16 cellular contexts compared by ENCODE assay signal in genomic region chr2:9665903-9666302, GRCh38. TPM values are rescaled to one million over a fixed set of nuclear protein-coding genes. Genes with fewer than 3 reads are reported as not detected.
DNase-seq lines count a peak whose midpoint lies in the region; ATAC-seq, FAIRE-seq and TF ChIP-seq lines count a peak whose summit lies in the region.
"Had no signal": no experiment of that assay in that cellular context is flagged by ENCODE, and none has a peak within 500 bp of the region (broad histone marks: within the 10 kb centered on the region; RNA-seq: fewer than 3 reads in every experiment).

No MANE protein-coding gene starts in this region.

- no peaks in the 10 kb centered on the region for H3K36me3 Mint-ChIP-seq in astrocyte (ENCODE audit: low read depth, unreplicated experiment)
- no peaks in the 10 kb centered on the region for H3K36me3 Mint-ChIP-seq in naive thymus-derived CD8-positive, alpha-beta T cell
- H3K36me3 Mint-ChIP-seq: T-cell had no signal

- peak overlapping the region; percentile 70 for H3K27ac ChIP-seq in astrocyte (ENCODE audit: low read depth, low read length)
- H3K27ac ChIP-seq: adrenal gland, Peyer's patch had no signal

- FAIRE-seq in astrocyte (lab: Jason Lieb, UNC): peak; percentile 69

- H2AFZ ChIP-seq in astrocyte (ENCODE audit: low read depth, low read length): peak overlapping the region; percentile 12

- no peak for TF ChIP-seq CTCF in astrocyte (IDR thresholded peaks at IDR 0.05; ENCODE audit: insufficient read depth, low read depth, low read length)

- peaks cover 18% of the 10 kb centered on the region for H3K4me1 ChIP-seq in astrocyte (ENCODE audit: insufficient read depth, low read length)
- H3K4me1 ChIP-seq: adrenal gland, Peyer's patch had no signal

- H3K9me3 Mint-ChIP-seq in astrocyte (ENCODE audit: unreplicated experiment): peaks cover 4% of the 10 kb centered on the region
- H3K9me3 Mint-ChIP-seq in naive thymus-derived CD8-positive, alpha-beta T cell: no peaks in the 10 kb centered on the region
- H3K9me3 Mint-ChIP-seq: activated T-cell treated with anti-CD3 and anti-CD28 coated beads, Interleukin-2, amount 50 U/mL, for 24 hours; T-cell had no signal

- POLR2A ChIA-PET in naive thymus-derived CD8-positive, alpha-beta T cell (lab: Charles Lee): no interaction called here

- no peak overlapping the region for H3K4me3 ChIP-seq in astrocyte (ENCODE audit: insufficient read depth, low read depth, low read length)
- H3K4me3 ChIP-seq: adrenal gland, Peyer's patch had no signal

- no peak overlapping the region for H3K27ac Mint-ChIP-seq in astrocyte (ENCODE audit: unreplicated experiment)
- H3K27ac Mint-ChIP-seq in naive thymus-derived CD8-positive, alpha-beta T cell: peak overlapping the region in 1 of 10 donors; percentile 42
- H3K27ac Mint-ChIP-seq: activated T-cell treated with anti-CD3 and anti-CD28 coated beads, Interleukin-2, amount 50 U/mL, for 24 hours had no signal

- H3K36me3 ChIP-seq in astrocyte (ENCODE audit: insufficient read depth, low read length): no peaks in the 10 kb centered on the region
- H3K36me3 ChIP-seq: adrenal gland, Peyer's patch had no signal

- no peaks in the 10 kb centered on the region for H3K9me3 ChIP-seq in astrocyte (ENCODE audit: insufficient read depth, low read depth, low read length)
- H3K9me3 ChIP-seq: adrenal gland, Peyer's patch had no signal

- no peak for ATAC-seq in naive thymus-derived CD8-positive, alpha-beta T cell
- no peak for ATAC-seq in GM21390 (IDR thresholded peaks at IDR 0.05; ENCODE audit: unreplicated experiment)
- ATAC-seq: T-cell had no signal

- peaks cover under 1% of the 10 kb centered on the region for H3K4me1 Mint-ChIP-seq in astrocyte (ENCODE audit: low read depth, unreplicated experiment)
- peaks cover 0 to 7% (median under 1%) of the 10 kb centered on the region in 4 donors for H3K4me1 Mint-ChIP-seq in naive thymus-derived CD8-positive, alpha-beta T cell

- peak overlapping the region; percentile 24 for H3K9ac ChIP-seq in astrocyte (ENCODE audit: low read length)

- H4K20me1 ChIP-seq in astrocyte (ENCODE audit: insufficient read depth, low read length): no peaks in the 10 kb centered on the region

- H3K27me3 ChIP-seq in astrocyte (ENCODE audit: insufficient read depth, low read length): no peaks in the 10 kb centered on the region
- H3K27me3 ChIP-seq: adrenal gland, Peyer's patch had no signal

- H3K4me3 Mint-ChIP-seq in astrocyte (ENCODE audit: unreplicated experiment): no peak overlapping the region
- no peak overlapping the region for H3K4me3 Mint-ChIP-seq in naive thymus-derived CD8-positive, alpha-beta T cell
- H3K4me3 Mint-ChIP-seq: activated T-cell treated with anti-CD3 and anti-CD28 coated beads, Interleukin-2, amount 50 U/mL, for 24 hours; T-cell had no signal

- peak overlapping the region; percentile 67 for H3K4me2 ChIP-seq in astrocyte (ENCODE audit: low read length)

- H3K27me3 Mint-ChIP-seq in astrocyte (ENCODE audit: low read depth, unreplicated experiment): peaks cover 13% of the 10 kb centered on the region
- H3K27me3 Mint-ChIP-seq in naive thymus-derived CD8-positive, alpha-beta T cell: no peaks in the 10 kb centered on the region
- H3K27me3 Mint-ChIP-seq: activated T-cell treated with anti-CD3 and anti-CD28 coated beads, Interleukin-2, amount 50 U/mL, for 24 hours; T-cell had no signal

- H3K79me2 ChIP-seq in astrocyte (ENCODE audit: insufficient read depth, low read length): no peaks in the 10 kb centered on the region

- DNase-seq in AG08395 (ENCODE audit: low spot score) (peak; percentile 91), HT1080 (ENCODE audit: low read depth) (peak; percentile 90), astrocyte (ENCODE audit: low read depth) (peak; percentile 76), hepatic stellate cell (ENCODE audit: low spot score) (peak; percentile 80)
- DNase-seq in naive thymus-derived CD8-positive, alpha-beta T cell: no peak
- no peak for DNase-seq in stimulated activated CD4-positive, alpha-beta T cell treated with anti-CD3 and anti-CD28 coated beads, Interleukin-12 subunit alpha, Interleukin-12 subunit beta, amount 100 ng/mL, for 4 hours
- DNase-seq in stimulated activated CD8-positive, alpha-beta memory T cell treated with anti-CD3 and anti-CD28 coated beads, Interleukin-4, amount 100 ng/mL, for 48 hours: no peak
- DNase-seq: activated CD4-positive, alpha-beta T cell treated with anti-CD3 and anti-CD28 coated beads for 1 hour; activated T-cell treated with anti-CD3 and anti-CD28 coated beads, Interleukin-2, amount 50 U/mL, for 24 hours; adrenal gland; C1 segment of cervical spinal cord; Peyer's patch; posterior cingulate gyrus; T-cell; trophoblast cell had no signal

RNA-seq across cellular contexts. Expression of gene YWHAQ, which starts 35.1 kb away (rescaled TPM):
- 446 and 533 TPM in 2 replicates for total RNA-seq in HT1080 (2014; rRNA removed; shearing (Covaris generic))
- 574 and 638 TPM in 2 replicates for polyA plus RNA-seq in HT1080 (2015; cell fraction: cytosol; rRNA removed)
- polyA plus RNA-seq in HT1080 (2015; cell fraction: nucleus; rRNA removed): 279 and 303 TPM in 2 replicates
- 358 and 408 TPM in 2 replicates for total RNA-seq in astrocyte
- total RNA-seq in naive thymus-derived CD8-positive, alpha-beta T cell: 100 to 1,000 TPM in 1 of 2 experiments, 10 to 100 TPM in 1; 99.2 to 113 TPM
- polyA plus RNA-seq in naive thymus-derived CD8-positive, alpha-beta T cell: 100 to 1,000 TPM; 195 to 348 (median 236) TPM

Comparison
In these comparisons a context has a peak if more than half of its experiments do, and no peak if none do; other contexts are left out.
1. DNase-seq: peak in AG08395 (single experiment), HT1080 (single experiment), astrocyte (single experiment) and hepatic stellate cell (single experiment); none in naive thymus-derived CD8-positive, alpha-beta T cell (0 of 10), stimulated activated CD4-positive, alpha-beta T cell treated with anti-CD3 and anti-CD28 coated beads, Interleukin-12 subunit alpha, Interleukin-12 subunit beta, amount 100 ng/mL, for 4 hours (single experiment) and stimulated activated CD8-positive, alpha-beta memory T cell treated with anti-CD3 and anti-CD28 coated beads, Interleukin-4, amount 100 ng/mL, for 48 hours (single experiment).